In the genomic region with DNA sequence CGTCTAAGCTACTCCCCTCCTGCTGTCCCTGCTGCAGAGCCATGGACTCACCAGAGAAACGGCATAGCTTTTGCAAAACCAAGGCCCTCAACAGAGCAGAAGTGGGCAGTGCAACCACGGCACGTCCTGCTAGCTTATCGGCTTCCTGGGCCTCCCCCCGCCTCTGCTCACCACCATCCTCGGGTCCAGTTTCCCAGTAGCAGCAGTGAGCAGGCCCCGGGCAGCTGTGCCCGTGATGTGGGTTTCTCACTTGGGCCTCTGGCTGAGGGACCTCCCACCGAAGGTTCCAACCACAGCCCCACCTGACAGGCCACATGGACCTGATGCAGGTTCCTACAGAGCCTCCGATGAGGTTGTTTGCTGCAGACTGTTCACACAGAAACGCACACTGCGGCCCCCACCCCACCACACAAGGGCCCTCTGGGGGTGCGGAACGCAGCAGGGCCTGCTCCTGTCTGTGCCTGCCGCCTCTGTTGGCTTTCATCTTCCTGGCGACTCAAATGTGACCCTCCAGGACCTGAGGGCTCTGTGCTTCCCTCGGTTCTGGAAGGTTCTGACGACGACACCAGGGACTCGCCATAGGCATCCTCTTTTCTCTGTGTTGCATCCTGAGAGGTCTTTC, we compare ENCODE assay signal across 1 cellular context.
TF ChIP-seq lines count a peak whose summit lies in the region.

No MANE protein-coding gene starts in this region.

TF ChIP-seq in IMR-90, 13 proteins besides CTCF, POLR2A, EP300 and RAD21:
- TF ChIP-seq, protein P1, sequence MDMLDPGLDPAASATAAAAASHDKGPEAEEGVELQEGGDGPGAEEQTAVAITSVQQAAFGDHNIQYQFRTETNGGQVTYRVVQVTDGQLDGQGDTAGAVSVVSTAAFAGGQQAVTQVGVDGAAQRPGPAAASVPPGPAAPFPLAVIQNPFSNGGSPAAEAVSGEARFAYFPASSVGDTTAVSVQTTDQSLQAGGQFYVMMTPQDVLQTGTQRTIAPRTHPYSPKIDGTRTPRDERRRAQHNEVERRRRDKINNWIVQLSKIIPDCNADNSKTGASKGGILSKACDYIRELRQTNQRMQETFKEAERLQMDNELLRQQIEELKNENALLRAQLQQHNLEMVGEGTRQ (IDR thresholded peaks at IDR 0.05; ENCODE audit: low read depth, low read length): no peak
- no peak for TF ChIP-seq MXI1 (IDR thresholded peaks at IDR 0.05; ENCODE audit: borderline replicate concordance, low read depth, low read length)
